ENCODE assay signal across 19 cellular contexts in the genomic region with DNA sequence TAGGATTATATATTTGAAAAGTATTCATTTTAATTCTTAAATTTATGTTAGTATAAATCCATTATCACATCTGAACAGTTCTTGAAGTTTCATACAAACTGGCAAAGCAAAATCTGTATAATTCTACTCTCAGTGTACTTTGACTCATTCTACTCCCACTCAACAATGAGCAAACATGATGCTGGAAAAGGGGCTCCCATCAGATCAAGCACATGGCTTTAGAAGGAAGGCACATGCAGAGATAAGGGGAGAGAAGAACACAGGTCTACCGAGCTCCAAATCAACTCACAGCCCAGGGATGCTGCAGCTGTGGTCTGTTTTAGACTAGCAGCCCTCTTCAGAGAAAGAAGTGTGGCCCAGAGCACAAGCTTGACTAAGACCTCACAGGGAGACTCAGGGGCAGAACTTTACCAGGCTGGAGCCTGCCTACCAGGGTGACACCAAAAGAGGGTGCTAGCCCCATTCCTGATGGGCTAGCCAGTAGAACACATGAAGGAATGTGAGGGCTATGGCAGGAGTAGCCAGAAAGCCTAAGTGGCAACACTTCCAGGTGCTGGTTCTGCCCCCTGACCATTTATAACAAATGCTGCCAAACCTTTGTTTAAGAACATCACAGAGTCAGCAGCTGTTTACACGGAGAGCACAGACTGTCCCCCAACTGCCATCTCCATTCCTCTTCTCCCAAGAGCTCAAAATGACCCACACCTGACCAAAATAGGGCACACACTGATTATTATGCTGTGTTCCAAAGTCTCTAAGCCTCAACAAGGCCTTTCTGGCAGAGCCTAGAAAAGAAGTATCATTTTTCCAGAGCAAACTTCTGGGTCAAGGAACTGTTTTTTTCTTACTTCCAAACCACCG. TPM values are rescaled to one million over a fixed set of nuclear protein-coding genes. Genes with fewer than 3 reads are reported as not detected.
DNase-seq lines count a peak whose midpoint lies in the region; ATAC-seq and TF ChIP-seq lines count a peak whose summit lies in the region.
"Had no signal": no experiment of that assay in that cellular context is flagged by ENCODE, and none has a peak within 500 bp of the region (broad histone marks: within the 10 kb centered on the region; RNA-seq: fewer than 3 reads in every experiment).

No MANE protein-coding gene starts in this region.

- peak in 1 of 2 donors; percentile 48 for ATAC-seq in activated T-cell treated with anti-CD3 and anti-CD28 coated beads, Interleukin-2, amount 50 U/mL, for 72 hours (replicated peaks in 1 of 2)
- ATAC-seq in IMR-90 (ENCODE audit: low read depth) (no peak; the same call in 1 of the 2 replicates), GM21529 (IDR thresholded peaks at IDR 0.05; ENCODE audit: unreplicated experiment) (no peak)
- peak; percentile 26 for ATAC-seq in stimulated activated effector memory CD8-positive, alpha-beta T cell treated with anti-CD3 and anti-CD28 coated beads, Interleukin-12 subunit alpha, Interleukin-12 subunit beta, amount 100 ng/mL, for 72 hours
- no peak for ATAC-seq in stimulated activated memory B cell treated with anti-CD40 and anti-IgM and Interleukin-4, amounts not matched to agents 10 μg/mL and 1 μg/mL and 100 μg/mL, for 72 hours
- ATAC-seq: CD8-positive, alpha-beta T cell; GM23338; natural killer cell; pancreas had no signal

- H2BK120ac ChIP-seq in IMR-90 (ENCODE audit: low read depth, low read length) = no peak overlapping the region

- H3K18ac ChIP-seq in IMR-90 (ENCODE audit: low read depth, low read length) = no peak overlapping the region

- H3K36me3 ChIP-seq in IMR-90 (ENCODE audit: control insufficient read depth, insufficient read depth, low read length) = peaks cover 29% of the 10 kb centered on the region

- peaks cover 11 to 17% of the 10 kb centered on the region in 2 experiments; a peak in 3 of 4 replicates for H3K79me1 ChIP-seq in IMR-90 (ENCODE audit: low read depth in 1 of 2, low read length in 2 of 2)

- no peak for TF ChIP-seq CTCF in IMR-90 (conservative IDR thresholded peaks at IDR 0.05; ENCODE audit: low read depth, low read length)
- TF ChIP-seq CTCF in dorsolateral prefrontal cortex (IDR thresholded peaks at IDR 0.05 in 54 of 56, conservative IDR thresholded peaks at IDR 0.05 in 2 of 56; ENCODE audit: low read depth in 1 of 56, partially characterized antibody in 56 of 56) = no peak

- no peak overlapping the region for H3K23ac ChIP-seq in IMR-90 (ENCODE audit: low read depth, low read length)

- CTCF ChIA-PET in IMR-90 (lab: Yijun Ruan, JAX) = interaction anchor here (1.1 kb wide), 1 partner anchor 15 kb away, joined by 3 read pairs; no protein-coding TSS in a partner anchor

- in situ Hi-C loops in IMR-90 (cut with MboI; ENCODE audit: low sequenced_read_pairs) = no loop called here

- H3K27ac Mint-ChIP-seq in activated T-cell treated with anti-CD3 and anti-CD28 coated beads, Interleukin-2, amount 50 U/mL, for 72 hours = peak overlapping the region; percentile 79
- H3K27ac Mint-ChIP-seq in stimulated activated effector memory CD8-positive, alpha-beta T cell treated with anti-CD3 and anti-CD28 coated beads, Interleukin-12 subunit alpha, Interleukin-12 subunit beta, amount 100 ng/mL, for 72 hours = peak overlapping the region; percentile 58
- no peak overlapping the region for H3K27ac Mint-ChIP-seq in immature natural killer cell
- no peak overlapping the region for H3K27ac Mint-ChIP-seq in stimulated activated memory B cell treated with anti-CD40 and anti-IgM and Interleukin-4, amounts not matched to agents 10 μg/mL and 1 μg/mL and 100 μg/mL, for 72 hours
- H3K27ac Mint-ChIP-seq: CD8-positive, alpha-beta T cell had no signal

- H3K4me3 ChIP-seq in IMR-90 (ENCODE audit: insufficient read depth, low read depth, low read length) = no peak overlapping the region
- no peak overlapping the region for H3K4me3 ChIP-seq in dorsolateral prefrontal cortex
- H3K4me3 ChIP-seq: GM23338, pancreas, sigmoid colon, transverse colon had no signal

- H2AK9ac ChIP-seq in IMR-90 (replicated peaks; ENCODE audit: low read depth, low read length, poor library complexity) = peak overlapping the region; percentile 23

- no peaks in the 10 kb centered on the region for H3K9me3 Mint-ChIP-seq in activated T-cell treated with anti-CD3 and anti-CD28 coated beads, Interleukin-2, amount 50 U/mL, for 72 hours
- H3K9me3 Mint-ChIP-seq in stimulated activated effector memory CD8-positive, alpha-beta T cell treated with anti-CD3 and anti-CD28 coated beads, Interleukin-12 subunit alpha, Interleukin-12 subunit beta, amount 100 ng/mL, for 72 hours = no peaks in the 10 kb centered on the region
- no peaks in the 10 kb centered on the region for H3K9me3 Mint-ChIP-seq in immature natural killer cell
- no peaks in the 10 kb centered on the region for H3K9me3 Mint-ChIP-seq in stimulated activated memory B cell treated with anti-CD40 and anti-IgM and Interleukin-4, amounts not matched to agents 10 μg/mL and 1 μg/mL and 100 μg/mL, for 72 hours
- H3K9me3 Mint-ChIP-seq: CD8-positive, alpha-beta T cell; GM23338; natural killer cell had no signal

- no peak overlapping the region for H4K8ac ChIP-seq in IMR-90 (ENCODE audit: low read depth in 2 of 2, low read length in 2 of 2)

- H3K4me3 Mint-ChIP-seq in activated T-cell treated with anti-CD3 and anti-CD28 coated beads, Interleukin-2, amount 50 U/mL, for 72 hours = no peak overlapping the region
- no peak overlapping the region for H3K4me3 Mint-ChIP-seq in stimulated activated effector memory CD8-positive, alpha-beta T cell treated with anti-CD3 and anti-CD28 coated beads, Interleukin-12 subunit alpha, Interleukin-12 subunit beta, amount 100 ng/mL, for 72 hours
- H3K4me3 Mint-ChIP-seq in immature natural killer cell = no peak overlapping the region
- H3K4me3 Mint-ChIP-seq in stimulated activated memory B cell treated with anti-CD40 and anti-IgM and Interleukin-4, amounts not matched to agents 10 μg/mL and 1 μg/mL and 100 μg/mL, for 72 hours = no peak overlapping the region
- H3K4me3 Mint-ChIP-seq: CD8-positive, alpha-beta T cell; GM23338; natural killer cell had no signal

- no peak for TF ChIP-seq RAD21 in IMR-90 (IDR thresholded peaks at IDR 0.05; ENCODE audit: low read length)

- DNase-seq in activated T-cell treated with anti-CD3 and anti-CD28 coated beads, Interleukin-2, amount 50 U/mL, for 72 hours = no peak
- DNase-seq in activated T-cell treated with anti-CD3 and anti-CD28 coated beads for 4 hours (no peak), IMR-90 (peak; percentile 34), dorsolateral prefrontal cortex (no peak), immature natural killer cell (no peak)
- DNase-seq in stimulated activated effector memory CD8-positive, alpha-beta T cell treated with anti-CD3 and anti-CD28 coated beads, Interleukin-12 subunit alpha, Interleukin-12 subunit beta, amount 100 ng/mL, for 72 hours (ENCODE audit: low spot score in 2 of 2) = no peak
- DNase-seq: activated naive CD4-positive, alpha-beta T cell; CD8-positive, alpha-beta T cell; GF-D8; natural killer cell; NCI-H1694 treated with DMSO at 0.1 percent for 48 hours; NCI-H774; pancreas; SHP77 treated with DMSO at 0.1 percent for 48 hours; sigmoid colon; transverse colon had no signal

- H3K9ac ChIP-seq in IMR-90 (ENCODE audit: low read depth, low read length) = no peak overlapping the region

- H3K14ac ChIP-seq in IMR-90 (replicated peaks; ENCODE audit: low read depth, low read length) = no peak overlapping the region

- no peaks in the 10 kb centered on the region for H3K9me3 ChIP-seq in IMR-90 (ENCODE audit: control insufficient read depth, insufficient read depth, low read length)
- H3K9me3 ChIP-seq: pancreas, transverse colon had no signal

- H2BK5ac ChIP-seq in IMR-90 (ENCODE audit: low read depth, low read length, poor library complexity, severe bottlenecking) = no peak overlapping the region

- intact Hi-C loops in IMR-90 (cut with micrococcal nuclease) = no loop called here
- intact Hi-C loops in dorsolateral prefrontal cortex (cut with DNase I) = no loop called here

- POLR2A ChIA-PET in IMR-90 (lab: Charles Lee; ENCODE audit: unreplicated experiment) = no interaction called here

- no peak overlapping the region for H4K91ac ChIP-seq in IMR-90 (ENCODE audit: insufficient read depth, low read depth, low read length)

- TF ChIP-seq POLR2A in IMR-90 (IDR thresholded peaks at IDR 0.05; ENCODE audit: low read depth, low read length) = no peak

- no peaks in the 10 kb centered on the region for H3K4me1 ChIP-seq in IMR-90 (ENCODE audit: control insufficient read depth, insufficient read depth, low read length)
- H3K4me1 ChIP-seq: pancreas, sigmoid colon, transverse colon had no signal

- no peak overlapping the region for H3K27ac ChIP-seq in IMR-90 (ENCODE audit: insufficient read depth, low read length)
- H3K27ac ChIP-seq in dorsolateral prefrontal cortex = peak overlapping the region in 31 of 59 donors; percentile 3 to 67 (median 41)
- H3K27ac ChIP-seq: pancreas, sigmoid colon, transverse colon had no signal

- no TSS peak for BruUV-seq in IMR-90 (replicated peaks; lab: Mats Ljungman, UMichigan)

- no peak overlapping the region for H2BK20ac ChIP-seq in IMR-90 (ENCODE audit: low read depth, low read length)

- no peak overlapping the region for H3K4me2 ChIP-seq in IMR-90 (ENCODE audit: low read depth, low read length)
- H3K4me2 ChIP-seq: GM23338 had no signal

- dilution Hi-C loops in IMR-90 (cut with HindIII; ENCODE audit: low sequenced_read_pairs, unreplicated experiment) = no loop called here

- peaks cover 5% of the 10 kb centered on the region; the same call in 1 of the 2 replicates for H3K9me1 ChIP-seq in IMR-90 (ENCODE audit: insufficient read depth, low read length)

- H2AFZ ChIP-seq in IMR-90 (replicated peaks; ENCODE audit: low read length, poor library complexity) = no peak overlapping the region
- H2AFZ ChIP-seq: GM23338 had no signal

- no peak overlapping the region for H3K56ac ChIP-seq in IMR-90 (ENCODE audit: extremely low read depth, insufficient read depth, low read length)

- WGBS in IMR-90 (ENCODE audit: extremely low coverage in 2 of 2, insufficient read length in 1 of 2), 2 experiments = 25% methylated on average over 1 of the region's 3 CpGs; no CpG with 5 or more reads in 1 of the 2 experiments

- no peaks in the 10 kb centered on the region for H3K27me3 Mint-ChIP-seq in activated T-cell treated with anti-CD3 and anti-CD28 coated beads, Interleukin-2, amount 50 U/mL, for 72 hours (ENCODE audit: low read depth)
- no peaks in the 10 kb centered on the region for H3K27me3 Mint-ChIP-seq in immature natural killer cell (ENCODE audit: low read depth in 3 of 3)
- no peaks in the 10 kb centered on the region for H3K27me3 Mint-ChIP-seq in stimulated activated memory B cell treated with anti-CD40 and anti-IgM and Interleukin-4, amounts not matched to agents 10 μg/mL and 1 μg/mL and 100 μg/mL, for 72 hours

- peaks cover 17% of the 10 kb centered on the region for H3K4me1 Mint-ChIP-seq in activated T-cell treated with anti-CD3 and anti-CD28 coated beads, Interleukin-2, amount 50 U/mL, for 72 hours (ENCODE audit: low read depth)
- H3K4me1 Mint-ChIP-seq in stimulated activated effector memory CD8-positive, alpha-beta T cell treated with anti-CD3 and anti-CD28 coated beads, Interleukin-12 subunit alpha, Interleukin-12 subunit beta, amount 100 ng/mL, for 72 hours = no peaks in the 10 kb centered on the region
- H3K4me1 Mint-ChIP-seq in immature natural killer cell = no peaks in the 10 kb centered on the region
- no peaks in the 10 kb centered on the region for H3K4me1 Mint-ChIP-seq in stimulated activated memory B cell treated with anti-CD40 and anti-IgM and Interleukin-4, amounts not matched to agents 10 μg/mL and 1 μg/mL and 100 μg/mL, for 72 hours
- H3K4me1 Mint-ChIP-seq: GM23338 had no signal

- H3K36me3 Mint-ChIP-seq in activated T-cell treated with anti-CD3 and anti-CD28 coated beads, Interleukin-2, amount 50 U/mL, for 72 hours (ENCODE audit: insufficient read depth in 2 of 2) = peaks cover 5 to 24% of the 10 kb centered on the region in 2 donors
- H3K36me3 Mint-ChIP-seq in stimulated activated effector memory CD8-positive, alpha-beta T cell treated with anti-CD3 and anti-CD28 coated beads, Interleukin-12 subunit alpha, Interleukin-12 subunit beta, amount 100 ng/mL, for 72 hours = peaks cover 90% of the 10 kb centered on the region
- peaks cover 38 to 50% (median 38%) of the 10 kb centered on the region in 3 donors for H3K36me3 Mint-ChIP-seq in immature natural killer cell
- H3K36me3 Mint-ChIP-seq in stimulated activated memory B cell treated with anti-CD40 and anti-IgM and Interleukin-4, amounts not matched to agents 10 μg/mL and 1 μg/mL and 100 μg/mL, for 72 hours = peaks cover 52% of the 10 kb centered on the region

- no peak overlapping the region for H3K4ac ChIP-seq in IMR-90 (ENCODE audit: low read depth, low read length)

- no peak overlapping the region for H2AK5ac ChIP-seq in IMR-90 (ENCODE audit: low read depth, low read length)

- H3K27me3 ChIP-seq in IMR-90 (ENCODE audit: control insufficient read depth, insufficient read depth, low read length) = no peaks in the 10 kb centered on the region
- no peaks in the 10 kb centered on the region for H3K27me3 ChIP-seq in dorsolateral prefrontal cortex
- H3K27me3 ChIP-seq: pancreas, sigmoid colon, transverse colon had no signal

- no peaks in the 10 kb centered on the region; the same call in 1 of the 2 replicates for H4K20me1 ChIP-seq in IMR-90 (ENCODE audit: insufficient read depth, low read length)

- no peak overlapping the region for H4K5ac ChIP-seq in IMR-90 (ENCODE audit: low read depth, low read length)

- no peak overlapping the region for H2BK15ac ChIP-seq in IMR-90 (ENCODE audit: low read depth, low read length)

RNA-seq across cellular contexts. Expression of a gene that starts 19.5 kb away (rescaled TPM):
- total RNA-seq in activated T-cell treated with anti-CD3 and anti-CD28 coated beads, Interleukin-2, amount 50 U/mL, for 72 hours = 10 to 100 TPM; 60.6 to 66.4 TPM
- total RNA-seq in IMR-90 (2012; rRNA removed) (43.9 and 46.9 TPM in 2 replicates), dorsolateral prefrontal cortex (10 to 100 TPM; 37.5 to 76.6 (median 57.6) TPM)
- polyA plus RNA-seq in IMR-90 (2012; rRNA removed) (19.9 and 24.0 TPM in 2 replicates), immature natural killer cell (10 to 100 TPM; 28.7 to 35.6 (median 30.8) TPM)
- polyA plus RNA-seq in IMR-90 (2012; cell fraction: cytosol; rRNA removed) = 11.0 and 11.6 TPM in 2 replicates
- 8.1 and 22.9 TPM in 2 replicates for polyA plus RNA-seq in IMR-90 (2012; cell fraction: nucleus; rRNA removed; ENCODE audit: low replicate concordance)

RNA-seq across cellular contexts. Expression of a gene that starts 28.4 kb away (rescaled TPM):
- total RNA-seq in activated T-cell treated with anti-CD3 and anti-CD28 coated beads, Interleukin-2, amount 50 U/mL, for 72 hours = 10 to 100 TPM; 58.1 to 72.2 TPM
- total RNA-seq in IMR-90 (2012; rRNA removed) (19.4 and 23.6 TPM in 2 replicates), dorsolateral prefrontal cortex (10 to 100 TPM; 13.0 to 41.1 (median 28.2) TPM)
- polyA plus RNA-seq in IMR-90 (2012; rRNA removed) (14.9 and 18.7 TPM in 2 replicates), immature natural killer cell (100 to 1,000 TPM; 118 to 124 (median 123) TPM)
- 6.4 and 6.7 TPM in 2 replicates for polyA plus RNA-seq in IMR-90 (2012; cell fraction: cytosol; rRNA removed)
- 1.5 and 10.1 TPM in 2 replicates for polyA plus RNA-seq in IMR-90 (2012; cell fraction: nucleus; rRNA removed; ENCODE audit: low replicate concordance)

RNA-seq across cellular contexts. Expression of a gene that starts 38.2 kb away (rescaled TPM):
- 100 to 1,000 TPM; 109 to 111 TPM for total RNA-seq in activated T-cell treated with anti-CD3 and anti-CD28 coated beads, Interleukin-2, amount 50 U/mL, for 72 hours
- 24.0 and 51.4 TPM in 2 replicates for total RNA-seq in IMR-90 (2012; rRNA removed)
- 20.0 and 30.7 TPM in 2 replicates for polyA plus RNA-seq in IMR-90 (2012; rRNA removed)
- polyA plus RNA-seq in IMR-90 (2012; cell fraction: cytosol; rRNA removed) = 1.4 and 2.1 TPM in 2 replicates
- polyA plus RNA-seq in IMR-90 (2012; cell fraction: nucleus; rRNA removed; ENCODE audit: low replicate concordance) = 15.7 and 154 TPM in 2 replicates
- 100 to 1,000 TPM in 79 of 120 experiments, 10 to 100 TPM in 41; 64.0 to 154 (median 107) TPM for total RNA-seq in dorsolateral prefrontal cortex
- 10 to 100 TPM in 1 of 3 donors, 1 to 10 TPM in 2; 6.9 to 15.9 (median 7.4) TPM for polyA plus RNA-seq in immature natural killer cell

RNA-seq across cellular contexts. Expression of a gene that starts 59.8 kb away (rescaled TPM):
- total RNA-seq in activated T-cell treated with anti-CD3 and anti-CD28 coated beads, Interleukin-2, amount 50 U/mL, for 72 hours = 1 to 10 TPM; 5.6 to 6.6 TPM
- total RNA-seq in IMR-90 (2012; rRNA removed) (not detected in 2 replicates), dorsolateral prefrontal cortex (10 to 100 TPM; 15.9 to 69.4 (median 40.2) TPM)
- polyA plus RNA-seq in IMR-90 (2012; rRNA removed) (not detected in 2 replicates), immature natural killer cell (1 to 10 TPM in 1 of 3 donors, under 1 TPM in 2; 0.30 to 1.8 (median 0.60) TPM)
- polyA plus RNA-seq in IMR-90 (2012; cell fraction: cytosol; rRNA removed) = not detected in 2 replicates
- polyA plus RNA-seq in IMR-90 (2012; cell fraction: nucleus; rRNA removed; ENCODE audit: low replicate concordance) = not detected in 2 replicates

Comparison
In these comparisons a context has a peak if more than half of its experiments do, and no peak if none do; other contexts are left out.
1. H3K27ac Mint-ChIP-seq: peak in activated T-cell treated with anti-CD3 and anti-CD28 coated beads, Interleukin-2, amount 50 U/mL, for 72 hours (single experiment) and stimulated activated effector memory CD8-positive, alpha-beta T cell treated with anti-CD3 and anti-CD28 coated beads, Interleukin-12 subunit alpha, Interleukin-12 subunit beta, amount 100 ng/mL, for 72 hours (single experiment); none in immature natural killer cell (0 of 6) and stimulated activated memory B cell treated with anti-CD40 and anti-IgM and Interleukin-4, amounts not matched to agents 10 μg/mL and 1 μg/mL and 100 μg/mL, for 72 hours (single experiment).